ENCODE assay signal across 2 cellular contexts in genomic region chr4:1472148-1472797, GRCh38.
TF ChIP-seq lines count a peak whose summit lies in the region.

No MANE protein-coding gene starts in this region.

TF ChIP-seq in SK-N-SH, 30 proteins besides CTCF, POLR2A, EP300 and RAD21 (continued from another document):
- TF ChIP-seq FOXJ3 (CRISPR knock-in tag; IDR thresholded peaks at IDR 0.05), result no peak
- TF ChIP-seq YY1 (IDR thresholded peaks at IDR 0.05; ENCODE audit: low read depth), result no peak
- no peak for TF ChIP-seq RXRA (IDR thresholded peaks at IDR 0.05; ENCODE audit: borderline replicate concordance, low read depth)
- TF ChIP-seq TAF1 (IDR thresholded peaks at IDR 0.05; ENCODE audit: borderline replicate concordance, low read depth, low read length), result no peak

TF ChIP-seq in SK-N-SH treated with all-trans-retinoic acid at 6 μM for 48 hours, 23 proteins besides CTCF, POLR2A, EP300 and RAD21 (continued from another document):
- TF ChIP-seq CREB5 (CRISPR knock-in tag; IDR thresholded peaks at IDR 0.05; ENCODE audit: low read depth), result no peak
